1 cellular context compared by ENCODE assay signal in genomic region chr17:17001076-17001777, GRCh38.
TF ChIP-seq lines count a peak whose summit lies in the region.

No MANE protein-coding gene starts in this region.

TF ChIP-seq in H1, 55 proteins besides CTCF, POLR2A, EP300 and RAD21:
- TF ChIP-seq RXRA (IDR thresholded peaks at IDR 0.05; ENCODE audit: insufficient read depth, low read depth, low read length) (no peak), GABPA (IDR thresholded peaks at IDR 0.05; ENCODE audit: borderline replicate concordance, insufficient read depth, low read length) (no peak), JUN (IDR thresholded peaks at IDR 0.05; ENCODE audit: low read depth, low read length) (no peak), NRF1 (IDR thresholded peaks at IDR 0.05; ENCODE audit: low read depth, low read length) (no peak), HDAC6 (IDR thresholded peaks at IDR 0.05; ENCODE audit: low read depth, low read length) (no peak), USF2 (IDR thresholded peaks at IDR 0.05; ENCODE audit: low read length) (no peak), TAF7 (optimal IDR thresholded peaks at IDR 0.05; ENCODE audit: borderline replicate concordance, low read depth, low read length) (no peak), POU5F1 (IDR thresholded peaks at IDR 0.05; ENCODE audit: low read depth, low read length) (no peak), ATF2 (IDR thresholded peaks at IDR 0.05; ENCODE audit: low read length) (no peak), RFX5 (IDR thresholded peaks at IDR 0.05; ENCODE audit: borderline replicate concordance, low read depth, low read length) (no peak), PHF8 (conservative IDR thresholded peaks at IDR 0.05; ENCODE audit: low read depth, low read length) (no peak), CEBPB (IDR thresholded peaks at IDR 0.05; ENCODE audit: low read depth, low read length) (no peak), RNF2 (IDR thresholded peaks at IDR 0.05; ENCODE audit: borderline replicate concordance, low read depth, low read length, missing control alignments, poor library complexity, severe bottlenecking) (no peak), MAFK (IDR thresholded peaks at IDR 0.05; ENCODE audit: low read depth, low read length) (no peak), CREB1 (IDR thresholded peaks at IDR 0.05) (no peak), SP2 (IDR thresholded peaks at IDR 0.05; ENCODE audit: low read length) (no peak), MAX (IDR thresholded peaks at IDR 0.05) (no peak)
TF ChIP-seq in H1: peak in this region for 0.
